In the genomic region with DNA sequence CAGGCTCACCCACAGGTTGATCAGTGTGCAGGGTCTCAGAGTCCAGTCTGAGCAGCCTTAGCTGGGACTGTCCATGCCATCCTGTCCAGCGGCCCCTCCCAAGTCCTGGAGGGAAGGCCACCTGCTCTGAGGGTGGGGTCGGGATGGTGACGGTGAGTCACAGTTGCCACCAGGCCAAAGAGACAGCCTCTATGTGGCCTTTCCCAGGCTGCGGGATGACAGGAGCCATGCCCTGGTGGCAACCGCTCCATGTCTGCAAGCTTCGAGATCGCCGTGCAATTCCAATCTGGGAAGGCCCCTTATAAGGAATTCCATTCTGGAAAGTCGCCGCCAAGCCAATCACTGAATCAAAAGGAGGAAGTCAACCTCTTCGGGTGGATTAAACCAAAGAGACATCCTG, we compare ENCODE assay signal across 18 cellular contexts. TPM values are rescaled to one million over a fixed set of nuclear protein-coding genes. Genes with fewer than 3 reads are reported as not detected.
A peak's percentile ranks its signal among the peaks of the same experiment; 100 is the strongest.
DNase-seq lines count a peak whose midpoint lies in the region; ATAC-seq, FAIRE-seq and TF ChIP-seq lines count a peak whose summit lies in the region.
"Had no signal": no experiment of that assay in that cellular context is flagged by ENCODE, and none has a peak within 500 bp of the region (broad histone marks: within the 10 kb centered on the region; RNA-seq: fewer than 3 reads in every experiment).

No MANE protein-coding gene starts in this region.

- peak overlapping the region; percentile 45 for H3K27ac ChIP-seq in KOPT-K1 (ENCODE audit: low read depth, low read length, poor library complexity, severe bottlenecking)
- no peak overlapping the region for H3K27ac ChIP-seq in kidney (ENCODE audit: low read depth in 2 of 2, low read length in 2 of 2)
- H3K27ac ChIP-seq in foreskin keratinocyte: no peak overlapping the region
- H3K27ac ChIP-seq: Peyer's patch had no signal

- no peak for ATAC-seq in activated CD8-positive, alpha-beta memory T cell treated with anti-CD3 and anti-CD28 coated beads, Interleukin-2, amount 10 ng/mL, durations not matched to agents 7 days and 5 days
- ATAC-seq in sciatic nerve (no peak), foreskin keratinocyte (no peak)

- H3K36me3 Mint-ChIP-seq in activated CD8-positive, alpha-beta memory T cell treated with anti-CD3 and anti-CD28 coated beads, Interleukin-2, amount 10 ng/mL, durations not matched to agents 7 days and 5 days: peaks cover 2% of the 10 kb centered on the region

- peaks cover 11% of the 10 kb centered on the region for H3K27me3 ChIP-seq in foreskin keratinocyte
- H3K27me3 ChIP-seq: Peyer's patch had no signal

- H3K36me3 ChIP-seq in KOPT-K1 (ENCODE audit: insufficient read depth, low read length) (no peaks in the 10 kb centered on the region), kidney (ENCODE audit: control insufficient read depth in 1 of 2, insufficient read depth in 2 of 2, low read length in 2 of 2) (no peaks in the 10 kb centered on the region)
- H3K36me3 ChIP-seq: HAP-1, Peyer's patch had no signal

- H3K9ac ChIP-seq in kidney (ENCODE audit: low read length in 2 of 2): no peak overlapping the region

- no peaks in the 10 kb centered on the region for H3K27me3 Mint-ChIP-seq in activated CD8-positive, alpha-beta memory T cell treated with anti-CD3 and anti-CD28 coated beads, Interleukin-2, amount 10 ng/mL, durations not matched to agents 7 days and 5 days

- FAIRE-seq in kidney (lab: Jason Lieb, UNC): no peak
- FAIRE-seq: GM12891 had no signal

- intact Hi-C loops in kidney (cut with DNase I) (no loop called here), sciatic nerve (cut with DNase I) (no loop called here)

- no peak overlapping the region for H3K27ac Mint-ChIP-seq in activated CD8-positive, alpha-beta memory T cell treated with anti-CD3 and anti-CD28 coated beads, Interleukin-2, amount 10 ng/mL, durations not matched to agents 7 days and 5 days

- H3K4me1 ChIP-seq in kidney (ENCODE audit: control insufficient read depth in 1 of 2, insufficient read depth in 1 of 2, low read depth in 1 of 2, low read length in 2 of 2): no peaks in the 10 kb centered on the region
- peaks cover 7% of the 10 kb centered on the region for H3K4me1 ChIP-seq in foreskin keratinocyte
- H3K4me1 ChIP-seq: Caco-2, HAP-1, Peyer's patch had no signal

- H3K4me3 Mint-ChIP-seq in activated CD8-positive, alpha-beta memory T cell treated with anti-CD3 and anti-CD28 coated beads, Interleukin-2, amount 10 ng/mL, durations not matched to agents 7 days and 5 days: no peak overlapping the region

- DNase-seq in activated CD8-positive, alpha-beta memory T cell treated with anti-CD3 and anti-CD28 coated beads for 24 hours: peak; percentile 52
- DNase-seq in activated CD8-positive, alpha-beta memory T cell treated with anti-CD3 and anti-CD28 coated beads, Interleukin-2, amount 10 ng/mL, durations not matched to agents 7 days and 5 days: no peak
- peak; percentile 41 for DNase-seq in kidney
- DNase-seq in sciatic nerve (ENCODE audit: low spot score): peak; percentile 53
- DNase-seq in SIG-M5 (lab: John Stamatoyannopoulos, UW): no peak
- DNase-seq in NCI-H1105 treated with DMSO at 0.1 percent for 48 hours (lab: John Stamatoyannopoulos, UW): no peak
- no peak for DNase-seq in foreskin keratinocyte
- DNase-seq: 8988T, AML-193, Caco-2, NCI-H1417, NCI-H1930, NCI-H2171, NCI-H82 had no signal

- no peak for TF ChIP-seq CTCF in kidney (IDR thresholded peaks at IDR 0.05; ENCODE audit: borderline replicate concordance, extremely low read depth, insufficient read depth)
- TF ChIP-seq CTCF in foreskin keratinocyte (conservative IDR thresholded peaks at IDR 0.05): no peak

- H3K4me1 Mint-ChIP-seq in activated CD8-positive, alpha-beta memory T cell treated with anti-CD3 and anti-CD28 coated beads, Interleukin-2, amount 10 ng/mL, durations not matched to agents 7 days and 5 days: peaks cover 14% of the 10 kb centered on the region

- H3K4me3 ChIP-seq in kidney (ENCODE audit: low read length in 2 of 2): no peak overlapping the region
- H3K4me3 ChIP-seq: HAP-1, Peyer's patch had no signal

- no peaks in the 10 kb centered on the region for H3K9me3 Mint-ChIP-seq in activated CD8-positive, alpha-beta memory T cell treated with anti-CD3 and anti-CD28 coated beads, Interleukin-2, amount 10 ng/mL, durations not matched to agents 7 days and 5 days (ENCODE audit: low read depth)

- H3K9me3 ChIP-seq in KOPT-K1 (ENCODE audit: insufficient read depth, low read length, poor library complexity, severe bottlenecking): peaks cover 6% of the 10 kb centered on the region
- H3K9me3 ChIP-seq in kidney (ENCODE audit: control insufficient read depth in 1 of 2, low read length in 2 of 2): no peaks in the 10 kb centered on the region
- H3K9me3 ChIP-seq: Caco-2, HAP-1, Peyer's patch had no signal

- CTCF ChIA-PET in activated CD8-positive, alpha-beta memory T cell treated with anti-CD3 and anti-CD28 coated beads, Interleukin-2, amount 10 ng/mL, durations not matched to agents 7 days and 5 days (lab: Charles Lee): no interaction called here

RNA-seq across cellular contexts. Expression of a gene that starts 47.5 kb away (rescaled TPM):
- 1 to 10 TPM; 7.1 to 7.5 TPM for total RNA-seq in activated CD8-positive, alpha-beta memory T cell treated with anti-CD3 and anti-CD28 coated beads, Interleukin-2, amount 10 ng/mL, durations not matched to agents 7 days and 5 days
- total RNA-seq in kidney (32.5 TPM), sciatic nerve (21.1 TPM), foreskin keratinocyte (10.8 and 13.3 TPM in 2 replicates)
- polyA plus RNA-seq in kidney (ENCODE audit: insufficient read depth, low read depth, low replicate concordance) (8.9 TPM), foreskin keratinocyte (3.7 and 4.1 TPM in 2 replicates)

Comparison
In these comparisons a context has a peak if more than half of its experiments do, and no peak if none do; other contexts are left out.
1. DNase-seq: peak in activated CD8-positive, alpha-beta memory T cell treated with anti-CD3 and anti-CD28 coated beads for 24 hours (single experiment), kidney (single experiment) and sciatic nerve (single experiment); none in activated CD8-positive, alpha-beta memory T cell treated with anti-CD3 and anti-CD28 coated beads, Interleukin-2, amount 10 ng/mL, durations not matched to agents 7 days and 5 days (single experiment), SIG-M5 (single experiment), NCI-H1105 treated with DMSO at 0.1 percent for 48 hours (single experiment) and foreskin keratinocyte (0 of 2).